ENCODE assay signal across 8 cellular contexts in the genomic region with DNA sequence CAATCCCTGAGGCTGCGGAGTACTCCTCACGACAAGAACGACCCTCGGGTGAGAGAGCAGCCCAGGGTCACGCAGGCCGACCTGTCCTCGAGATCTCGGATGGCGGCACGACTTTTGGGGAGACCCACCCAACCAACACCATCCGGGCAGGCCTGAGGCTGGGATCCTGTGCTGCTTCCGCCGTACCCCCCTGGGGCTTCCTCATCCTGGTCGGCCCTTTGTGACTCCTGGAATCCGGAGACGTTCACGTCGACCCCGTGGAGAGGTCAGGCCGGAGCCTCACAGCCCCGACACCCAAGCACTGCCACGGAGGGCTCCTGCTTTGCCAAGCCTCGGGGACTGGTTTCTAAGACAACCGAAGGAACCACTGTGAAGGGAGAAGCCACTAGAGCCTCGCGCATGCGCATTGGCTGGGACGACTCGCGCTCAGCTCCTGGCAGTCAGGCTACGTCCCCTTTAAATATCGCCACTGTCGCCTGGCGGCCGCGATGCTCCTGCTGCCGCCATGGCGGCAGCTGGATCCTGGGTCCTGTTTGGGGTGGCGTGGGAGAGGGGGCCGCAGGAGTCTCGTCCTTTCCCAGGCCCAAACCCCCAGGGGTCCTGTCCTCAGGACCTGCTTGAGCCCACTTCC.
DNase-seq lines count a peak whose midpoint lies in the region; ATAC-seq and TF ChIP-seq lines count a peak whose summit lies in the region.
"Not testable (repeated sequence)": the region's sequence is repeated elsewhere in the genome, so short reads cannot be mapped to it uniquely, and the experiment has no call there.

No MANE protein-coding gene starts in this region.

- not testable (repeated sequence) for H3K9me3 Mint-ChIP-seq in activated naive CD8-positive, alpha-beta T cell treated with anti-CD3 and anti-CD28 coated beads, Interleukin-2, amount 50 U/mL, for 24 hours

- not testable (repeated sequence) for H3K9me3 ChIP-seq in lower lobe of right lung; aorta (ENCODE audit: control insufficient read depth, low read length)

- H3K4me1 Mint-ChIP-seq in activated naive CD8-positive, alpha-beta T cell treated with anti-CD3 and anti-CD28 coated beads, Interleukin-2, amount 50 U/mL, for 24 hours = not testable (repeated sequence)

- H3K4me1 ChIP-seq in lower lobe of right lung; aorta (ENCODE audit: control insufficient read depth in 1 of 2, insufficient read depth in 2 of 2, low read length in 2 of 2): not testable (repeated sequence)

- not testable (repeated sequence) for H3K4me3 ChIP-seq in lower lobe of right lung; aorta (ENCODE audit: low read length in 2 of 2)

- DNase-seq in activated naive CD8-positive, alpha-beta T cell treated with anti-CD3 and anti-CD28 coated beads, Interleukin-2, amount 50 U/mL, for 24 hours; lower lobe of right lung; aorta: not testable (repeated sequence)

- H3K4me3 Mint-ChIP-seq in activated naive CD8-positive, alpha-beta T cell treated with anti-CD3 and anti-CD28 coated beads, Interleukin-2, amount 50 U/mL, for 24 hours = not testable (repeated sequence)

- ATAC-seq in GM18873 (IDR thresholded peaks at IDR 0.05; ENCODE audit: low FRiP score, unreplicated experiment) (peak; percentile 83), GM21381 (IDR thresholded peaks at IDR 0.05; ENCODE audit: unreplicated experiment) (peak; percentile 78), HG02642 (IDR thresholded peaks at IDR 0.05; ENCODE audit: poor library complexity, unreplicated experiment) (peak; percentile 83), HG03097 (IDR thresholded peaks at IDR 0.05; ENCODE audit: low FRiP score, unreplicated experiment) (peak; percentile 92), HG03571 (IDR thresholded peaks at IDR 0.05; ENCODE audit: unreplicated experiment) (peak; percentile 90), lower lobe of right lung (peak; percentile 92 to 96), aorta (ENCODE audit: low FRiP score) (peak; percentile 94)
- peak; percentile 69 for ATAC-seq in activated naive CD8-positive, alpha-beta T cell treated with anti-CD3 and anti-CD28 coated beads, Interleukin-2, amount 50 U/mL, for 24 hours

- no CpG with 5 or more reads among the region's 41 CpGs for WGBS in aorta, 2 donors

- intact Hi-C loops in lower lobe of right lung (cut with DNase I); aorta (cut with DNase I): not testable (repeated sequence)

- TF ChIP-seq CTCF in lower lobe of right lung (IDR thresholded peaks at IDR 0.05) = not testable (repeated sequence)

- not testable (repeated sequence) for H3K27ac ChIP-seq in lower lobe of right lung; aorta (ENCODE audit: low read depth in 1 of 2, low read length in 2 of 2)

- H3K36me3 ChIP-seq in lower lobe of right lung; aorta (ENCODE audit: control insufficient read depth in 1 of 2, insufficient read depth in 2 of 2, low read length in 1 of 2): not testable (repeated sequence)

- not testable (repeated sequence) for H3K36me3 Mint-ChIP-seq in activated naive CD8-positive, alpha-beta T cell treated with anti-CD3 and anti-CD28 coated beads, Interleukin-2, amount 50 U/mL, for 24 hours (ENCODE audit: low read depth)

- H3K27me3 ChIP-seq in lower lobe of right lung (ENCODE audit: low read depth); aorta (ENCODE audit: control insufficient read depth in 1 of 2, insufficient read depth in 2 of 2, low read length in 1 of 2): not testable (repeated sequence)

- not testable (repeated sequence) for H3K27ac Mint-ChIP-seq in activated naive CD8-positive, alpha-beta T cell treated with anti-CD3 and anti-CD28 coated beads, Interleukin-2, amount 50 U/mL, for 24 hours

- H3K27me3 Mint-ChIP-seq in activated naive CD8-positive, alpha-beta T cell treated with anti-CD3 and anti-CD28 coated beads, Interleukin-2, amount 50 U/mL, for 24 hours = not testable (repeated sequence)
